Comparison of ENCODE assay signal across 9 cellular contexts in the genomic region with DNA sequence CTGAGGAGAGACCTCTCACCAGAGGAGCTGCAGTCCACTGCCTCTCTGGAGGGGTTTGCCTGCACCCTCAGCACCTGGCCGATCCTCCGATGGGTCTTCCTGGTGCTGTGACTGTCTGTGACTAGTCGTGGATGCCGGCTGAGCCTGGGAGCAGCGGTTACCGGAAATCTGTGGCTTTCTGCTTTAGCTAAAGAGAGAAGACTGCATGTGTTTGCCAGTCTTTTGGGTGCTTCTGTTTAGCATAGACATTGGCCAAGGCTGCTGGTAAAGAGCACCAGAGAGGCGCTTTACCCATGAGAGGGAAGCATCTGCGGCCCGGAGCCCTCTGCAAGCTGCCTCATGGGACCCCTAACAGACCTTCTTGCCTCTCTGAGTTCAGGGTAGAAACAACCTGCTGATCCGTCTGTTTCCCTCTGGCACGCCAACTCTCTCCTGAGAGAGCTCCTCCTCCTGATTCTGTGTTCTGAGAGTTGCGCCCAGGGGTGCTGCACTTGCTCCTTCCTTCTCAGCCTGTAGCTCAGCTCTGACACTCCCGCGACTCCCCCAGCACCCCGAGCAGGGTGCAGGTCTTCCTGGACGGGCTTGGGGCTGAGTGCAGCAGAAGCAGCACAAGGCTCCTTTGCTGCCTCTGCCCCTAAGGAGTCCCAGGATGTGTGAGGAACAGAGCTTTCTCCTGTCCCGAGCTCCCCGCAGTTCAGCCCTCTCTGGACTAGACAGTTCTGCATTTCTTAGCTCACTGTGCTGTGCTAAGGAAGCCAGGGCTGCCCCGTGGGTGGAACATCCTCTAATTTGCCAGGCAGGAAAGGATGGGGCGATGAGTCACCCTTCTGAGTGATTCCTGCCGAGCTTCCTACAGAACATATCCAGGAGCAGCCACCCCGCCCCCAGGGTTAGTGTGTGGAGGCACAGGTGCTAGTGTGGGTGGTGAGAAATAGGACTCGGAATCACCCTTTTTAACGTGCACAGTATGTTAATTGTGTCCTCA.
A peak's percentile ranks its signal among the peaks of the same experiment; 100 is the strongest.
DNase-seq lines count a peak whose midpoint lies in the region; FAIRE-seq and TF ChIP-seq lines count a peak whose summit lies in the region.
"Had no signal": no experiment of that assay in that cellular context is flagged by ENCODE, and none has a peak within 500 bp of the region (broad histone marks: within the 10 kb centered on the region; RNA-seq: fewer than 3 reads in every experiment).

No MANE protein-coding gene starts in this region.

- no peaks in the 10 kb centered on the region; the same call in 1 of the 2 replicates for H3K27me3 Mint-ChIP-seq in HFFc6 (ENCODE audit: insufficient read depth)
- H3K27me3 Mint-ChIP-seq in astrocyte (ENCODE audit: low read depth, unreplicated experiment): no peaks in the 10 kb centered on the region
- H3K27me3 Mint-ChIP-seq in glutamatergic neuron (ENCODE audit: unreplicated experiment): peaks cover 1% of the 10 kb centered on the region

- TF ChIP-seq CTCF in HFFc6 (IDR thresholded peaks at IDR 0.05) (no peak), astrocyte (IDR thresholded peaks at IDR 0.05; ENCODE audit: insufficient read depth, low read depth, low read length) (no peak), glutamatergic neuron (IDR thresholded peaks at IDR 0.05; ENCODE audit: partially characterized antibody, unreplicated experiment) (no peak)

- H3K4me3 ChIP-seq in astrocyte (ENCODE audit: insufficient read depth, low read depth, low read length) (peak overlapping the region; percentile 12), small intestine (ENCODE audit: low read depth in 1 of 2, low read length in 2 of 2) (no peak overlapping the region)

- no peaks in the 10 kb centered on the region for H3K9me3 ChIP-seq in astrocyte (ENCODE audit: insufficient read depth, low read depth, low read length)
- no peaks in the 10 kb centered on the region for H3K9me3 ChIP-seq in small intestine (ENCODE audit: control insufficient read depth, low read depth)

- H3K36me3 Mint-ChIP-seq in HFFc6 (ENCODE audit: low read depth) (peaks cover 27% of the 10 kb centered on the region), astrocyte (ENCODE audit: low read depth, unreplicated experiment) (no peaks in the 10 kb centered on the region), glutamatergic neuron (ENCODE audit: unreplicated experiment) (peaks cover 4% of the 10 kb centered on the region)

- FAIRE-seq in astrocyte (lab: Jason Lieb, UNC) (peak; percentile 94), small intestine (lab: Jason Lieb, UNC) (no peak)
- FAIRE-seq: TTC549 had no signal

- H3K27me3 ChIP-seq in astrocyte (ENCODE audit: insufficient read depth, low read length) (no peaks in the 10 kb centered on the region), small intestine (ENCODE audit: control insufficient read depth in 2 of 2, insufficient read depth in 2 of 2, low read length in 2 of 2) (no peaks in the 10 kb centered on the region)

- no peaks in the 10 kb centered on the region for H4K20me1 ChIP-seq in astrocyte (ENCODE audit: insufficient read depth, low read length)

- whole genome bisulfite sequencing in small intestine, 3 donors: 50 to 57% (median 53%) methylated on average over 24 of the region's 24 CpGs

- H3K4me3 Mint-ChIP-seq in HFFc6 (peak overlapping the region; percentile 70), astrocyte (ENCODE audit: unreplicated experiment) (peak overlapping the region; percentile 66), glutamatergic neuron (ENCODE audit: unreplicated experiment) (no peak overlapping the region)

- H3K36me3 ChIP-seq in astrocyte (ENCODE audit: insufficient read depth, low read length): no peaks in the 10 kb centered on the region
- no peaks in the 10 kb centered on the region for H3K36me3 ChIP-seq in small intestine (ENCODE audit: control insufficient read depth in 2 of 2, insufficient read depth in 2 of 2, low read length in 2 of 2)

- H3K27ac ChIP-seq in astrocyte (ENCODE audit: low read depth, low read length) (peak overlapping the region; percentile 54), small intestine (ENCODE audit: low read depth in 1 of 2, low read length in 1 of 2) (peak overlapping the region in 1 of 2 donors; percentile 35)

- H3K9me3 Mint-ChIP-seq in HFFc6 (peaks cover 4% of the 10 kb centered on the region; the same call in 1 of the 2 replicates), astrocyte (ENCODE audit: unreplicated experiment) (peaks cover 2% of the 10 kb centered on the region), glutamatergic neuron (ENCODE audit: unreplicated experiment) (peaks cover 2% of the 10 kb centered on the region)

- DNase-seq in EH (ENCODE audit: low read depth): peak; percentile 98
- DNase-seq in HFFc6: peak; percentile 88
- DNase-seq in NCI-H510A treated with DMSO at 0.1 percent for 48 hours (lab: John Stamatoyannopoulos, UW): peak; percentile 46
- peak; percentile 92 for DNase-seq in astrocyte (ENCODE audit: low read depth)
- peak; percentile 7 for DNase-seq in iPS DF 4.7 (ENCODE audit: extremely low read depth, low spot score)
- DNase-seq in small intestine: peak; percentile 13
- DNase-seq in midbrain (lab: John Stamatoyannopoulos, UW): no peak
- no peak for DNase-seq in glutamatergic neuron

- peaks cover 89% of the 10 kb centered on the region for H3K4me1 Mint-ChIP-seq in HFFc6 (ENCODE audit: low read depth)
- H3K4me1 Mint-ChIP-seq in astrocyte (ENCODE audit: low read depth, unreplicated experiment): peaks cover 57% of the 10 kb centered on the region
- H3K4me1 Mint-ChIP-seq in glutamatergic neuron (ENCODE audit: low read depth, unreplicated experiment): peaks cover 7% of the 10 kb centered on the region

- peak overlapping the region; percentile 8 for H2AFZ ChIP-seq in astrocyte (ENCODE audit: low read depth, low read length)

- H3K27ac Mint-ChIP-seq in HFFc6 (peak overlapping the region; percentile 89), astrocyte (ENCODE audit: unreplicated experiment) (peak overlapping the region; percentile 96), glutamatergic neuron (ENCODE audit: unreplicated experiment) (no peak overlapping the region)

- peaks cover 53% of the 10 kb centered on the region for H3K4me1 ChIP-seq in astrocyte (ENCODE audit: insufficient read depth, low read length)
- peaks cover 0 to 4% of the 10 kb centered on the region in 2 donors for H3K4me1 ChIP-seq in small intestine (ENCODE audit: control insufficient read depth in 2 of 2, insufficient read depth in 1 of 2, low read depth in 1 of 2, low read length in 1 of 2)

- H3K79me2 ChIP-seq in astrocyte (ENCODE audit: insufficient read depth, low read length): no peaks in the 10 kb centered on the region

- peak overlapping the region; percentile 62 for H3K9ac ChIP-seq in astrocyte (ENCODE audit: low read length)

- H3K4me2 ChIP-seq in astrocyte (ENCODE audit: low read length): peak overlapping the region; percentile 82

Comparison
In these comparisons a context has a peak if more than half of its experiments do, and no peak if none do; other contexts are left out.
1. DNase-seq: peak in EH (single experiment), HFFc6 (single experiment), NCI-H510A treated with DMSO at 0.1 percent for 48 hours (single experiment), astrocyte (single experiment), iPS DF 4.7 (single experiment) and small intestine (single experiment); none in midbrain (single experiment) and glutamatergic neuron (single experiment).